In the genomic region with DNA sequence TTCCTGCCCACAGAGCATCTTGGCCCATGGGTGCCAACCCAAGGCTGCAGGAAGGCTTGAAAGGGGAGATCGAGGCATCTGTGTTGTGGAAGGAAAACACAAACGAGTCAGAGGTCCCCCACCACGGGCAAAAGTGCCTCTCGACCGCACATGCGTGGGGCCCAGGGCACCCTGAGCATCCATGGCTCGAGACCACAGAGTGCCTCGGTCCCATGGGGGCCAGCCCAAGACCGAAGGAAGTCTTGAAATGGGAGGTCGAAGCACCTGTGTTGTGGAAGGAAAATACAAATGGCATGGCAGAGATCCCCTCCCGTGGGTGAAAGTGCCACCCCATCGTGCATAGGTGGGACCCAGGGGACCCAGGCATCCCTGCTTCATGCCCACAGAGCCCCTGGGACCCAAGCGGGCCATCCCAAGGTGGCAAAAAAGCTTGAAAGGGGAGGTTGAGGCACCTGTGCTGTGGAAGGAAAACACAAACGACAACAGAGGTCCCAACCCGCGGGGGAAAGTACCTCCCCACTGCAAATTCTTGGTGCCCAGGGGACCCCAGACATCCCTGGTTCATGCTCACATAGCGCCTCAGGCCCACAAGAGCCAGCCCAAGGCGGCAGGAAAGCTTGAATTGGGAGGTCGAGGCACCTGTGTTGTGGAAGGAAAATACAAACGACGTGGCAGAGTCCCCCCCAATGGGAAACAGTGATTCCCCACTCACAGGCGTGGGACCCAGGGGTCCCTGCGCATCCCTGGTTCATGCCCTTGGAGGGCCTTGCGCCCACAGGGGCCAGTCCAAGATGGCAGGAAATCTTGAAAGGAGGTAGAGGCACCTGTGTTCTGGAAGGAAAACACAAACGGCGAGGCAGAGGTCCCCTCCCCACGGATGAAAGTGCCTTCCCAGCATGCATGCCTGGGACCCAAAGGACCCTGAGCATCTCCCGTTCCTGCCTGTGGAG, we compare ENCODE assay signal across 13 cellular contexts.
DNase-seq lines count a peak whose midpoint lies in the region; ATAC-seq and TF ChIP-seq lines count a peak whose summit lies in the region.
"Had no signal": no experiment of that assay in that cellular context is flagged by ENCODE, and none has a peak within 500 bp of the region (broad histone marks: within the 10 kb centered on the region; RNA-seq: fewer than 3 reads in every experiment).

No MANE protein-coding gene starts in this region.

- H3K4me3 ChIP-seq in neural progenitor cell, result no peak overlapping the region

- H3K27ac Mint-ChIP-seq in activated B cell treated with CpG ODN at 0.5 μM for 24 hours (no peak overlapping the region), neural progenitor cell (no peak overlapping the region)
- H3K27ac Mint-ChIP-seq: activated CD4-positive, alpha-beta T cell treated with anti-CD3 and anti-CD28 coated beads, Interleukin-2, amount 10 ng/mL, durations not matched to agents 7 days and 5 days had no signal

- no peak overlapping the region for H3K4me2 ChIP-seq in neural progenitor cell

- H3K36me3 Mint-ChIP-seq in activated B cell treated with CpG ODN at 0.5 μM for 24 hours (ENCODE audit: low read depth) (no peaks in the 10 kb centered on the region), neural progenitor cell (no peaks in the 10 kb centered on the region)

- no peaks in the 10 kb centered on the region for H3K4me1 ChIP-seq in neural progenitor cell
- H3K4me1 ChIP-seq: parathyroid adenoma had no signal

- no peaks in the 10 kb centered on the region for H3K36me3 ChIP-seq in neural progenitor cell

- intact Hi-C loops in activated B cell treated with CpG ODN at 0.5 μM for 24 hours (cut with micrococcal nuclease), result no loop called here
- intact Hi-C loops in Right ventricle myocardium superior (cut with DNase I), result no loop called here
- intact Hi-C loops in posterior vena cava (cut with DNase I), result no loop called here

- no peaks in the 10 kb centered on the region for H3K27me3 Mint-ChIP-seq in activated B cell treated with CpG ODN at 0.5 μM for 24 hours
- H3K27me3 Mint-ChIP-seq in neural progenitor cell (ENCODE audit: insufficient read depth, low read depth), result peaks cover 4% of the 10 kb centered on the region
- H3K27me3 Mint-ChIP-seq: activated CD4-positive, alpha-beta T cell treated with anti-CD3 and anti-CD28 coated beads, Interleukin-2, amount 10 ng/mL, durations not matched to agents 7 days and 5 days; CD8-positive, alpha-beta memory T cell had no signal

- no peak overlapping the region for H3K9ac ChIP-seq in neural progenitor cell
- H3K9ac ChIP-seq: parathyroid adenoma had no signal

- H3K27me3 ChIP-seq in neural progenitor cell, result no peaks in the 10 kb centered on the region

- ATAC-seq in activated B cell treated with CpG ODN at 0.5 μM for 24 hours (ENCODE audit: low read depth) (no peak), Right ventricle myocardium superior (ENCODE audit: poor library complexity) (no peak)

- H3K4me1 Mint-ChIP-seq in activated B cell treated with CpG ODN at 0.5 μM for 24 hours (no peaks in the 10 kb centered on the region), neural progenitor cell (no peaks in the 10 kb centered on the region)
- H3K4me1 Mint-ChIP-seq: activated CD4-positive, alpha-beta T cell treated with anti-CD3 and anti-CD28 coated beads, Interleukin-2, amount 10 ng/mL, durations not matched to agents 7 days and 5 days; CD8-positive, alpha-beta memory T cell had no signal

- H3K79me2 ChIP-seq in neural progenitor cell (ENCODE audit: low read depth), result no peaks in the 10 kb centered on the region
- H3K79me2 ChIP-seq: parathyroid adenoma had no signal

- no peak overlapping the region for H3K4me3 Mint-ChIP-seq in activated B cell treated with CpG ODN at 0.5 μM for 24 hours
- no peak overlapping the region for H3K4me3 Mint-ChIP-seq in neural progenitor cell
- H3K4me3 Mint-ChIP-seq: activated CD4-positive, alpha-beta T cell treated with anti-CD3 and anti-CD28 coated beads, Interleukin-2, amount 10 ng/mL, durations not matched to agents 7 days and 5 days; CD8-positive, alpha-beta memory T cell had no signal

- H3K27ac ChIP-seq in neural progenitor cell, result no peak overlapping the region
- H3K27ac ChIP-seq: parathyroid adenoma had no signal

- H3F3A ChIP-seq in neural progenitor cell (ENCODE audit: low read depth), result no peaks in the 10 kb centered on the region

- TF ChIP-seq CTCF in activated B cell treated with CpG ODN at 0.5 μM for 24 hours (IDR thresholded peaks at IDR 0.05) (no peak), neural progenitor cell (IDR thresholded peaks at IDR 0.05) (no peak)

- no peaks in the 10 kb centered on the region for H3K9me3 ChIP-seq in neural progenitor cell (ENCODE audit: low read depth)

- H4K20me1 ChIP-seq in neural progenitor cell (ENCODE audit: low read depth), result no peaks in the 10 kb centered on the region

- H3K9me3 Mint-ChIP-seq in activated B cell treated with CpG ODN at 0.5 μM for 24 hours (peaks cover 3% of the 10 kb centered on the region), neural progenitor cell (peaks cover 43% of the 10 kb centered on the region)

- POLR2A ChIA-PET in activated B cell treated with CpG ODN at 0.5 μM for 24 hours (lab: Charles Lee), result no interaction called here

- CTCF ChIA-PET in activated B cell treated with CpG ODN at 0.5 μM for 24 hours (lab: Charles Lee), result no interaction called here

- DNase-seq in GM03348 (ENCODE audit: low spot score), result peak; percentile 3
- peak; percentile 4 for DNase-seq in activated B cell treated with CpG ODN at 0.5 μM for 24 hours
- DNase-seq in Right ventricle myocardium superior, result peak; percentile 11
- DNase-seq in posterior vena cava (ENCODE audit: low spot score), result peak; percentile 66
- DNase-seq in NCI-H187 treated with DMSO at 0.1 percent for 48 hours (lab: John Stamatoyannopoulos, UW), result no peak
- no peak for DNase-seq in DMS79 treated with DMSO at 0.1 percent for 48 hours (lab: John Stamatoyannopoulos, UW)
- DNase-seq in NCI-H187 (lab: John Stamatoyannopoulos, UW), result no peak
- DNase-seq in neural progenitor cell (ENCODE audit: low spot score), result no peak
- DNase-seq: activated CD4-positive, alpha-beta T cell treated with anti-CD3 and anti-CD28 coated beads, Interleukin-2, amount 10 ng/mL, durations not matched to agents 7 days and 5 days; Kasumi-1; SW 1271 had no signal

- H2AFZ ChIP-seq in neural progenitor cell (replicated peaks), result no peak overlapping the region
- H2AFZ ChIP-seq: parathyroid adenoma had no signal

Comparison
In these comparisons a context has a peak if more than half of its experiments do, and no peak if none do; other contexts are left out.
1. DNase-seq: peak in GM03348 (single experiment), activated B cell treated with CpG ODN at 0.5 μM for 24 hours (single experiment), Right ventricle myocardium superior (single experiment) and posterior vena cava (single experiment); none in NCI-H187 treated with DMSO at 0.1 percent for 48 hours (single experiment), DMS79 treated with DMSO at 0.1 percent for 48 hours (single experiment), NCI-H187 (0 of 2) and neural progenitor cell (single experiment).